ENCODE assay signal across 9 cellular contexts in genomic region chr18:63971320-63972071, GRCh38. TPM values are rescaled to one million over a fixed set of nuclear protein-coding genes. Genes with fewer than 3 reads are reported as not detected.
DNase-seq lines count a peak whose midpoint lies in the region; ATAC-seq and TF ChIP-seq lines count a peak whose summit lies in the region.
"Had no signal": no experiment of that assay in that cellular context is flagged by ENCODE, and none has a peak within 500 bp of the region (broad histone marks: within the 10 kb centered on the region; RNA-seq: fewer than 3 reads in every experiment).

No MANE protein-coding gene starts in this region.

- no peaks in the 10 kb centered on the region for H3K36me3 ChIP-seq in GM23338 (ENCODE audit: insufficient read depth)
- no peaks in the 10 kb centered on the region for H3K36me3 ChIP-seq in sigmoid colon

- peaks cover 36% of the 10 kb centered on the region for H3K27me3 Mint-ChIP-seq in GM23338 (ENCODE audit: insufficient read depth, low read depth, poor library complexity)

- no peaks in the 10 kb centered on the region for H3K9me2 ChIP-seq in GM23338 (ENCODE audit: insufficient read depth)

- TF ChIP-seq EP300 in sigmoid colon (IDR thresholded peaks at IDR 0.05), result no peak

- peaks cover 25% of the 10 kb centered on the region for H3K4me1 Mint-ChIP-seq in GM23338

- H3K9me3 ChIP-seq in sigmoid colon, result no peaks in the 10 kb centered on the region

- H3K4me3 Mint-ChIP-seq in GM23338, result peak overlapping the region; percentile 85

- H3K4me1 ChIP-seq in GM23338 (ENCODE audit: insufficient read depth), result peaks cover 13% of the 10 kb centered on the region
- H3K4me1 ChIP-seq in sigmoid colon, result peaks cover 0 to 12% (median 8%) of the 10 kb centered on the region in 4 donors

- no peaks in the 10 kb centered on the region; the same call in 2 of the 3 replicates for H3K9me3 Mint-ChIP-seq in GM23338

- no peaks in the 10 kb centered on the region for H4K20me1 ChIP-seq in GM23338 (replicated peaks; ENCODE audit: insufficient read depth)

- no peak; the same call in 2 of the 3 replicates for ATAC-seq in GM23338
- ATAC-seq in GM21576 (IDR thresholded peaks at IDR 0.05; ENCODE audit: unreplicated experiment), result no peak

- 0 out of 2 replicates have a peak, but pooled peaks cover 2% of the 10 kb centered on the region for H3F3A ChIP-seq in GM23338 (replicated peaks; ENCODE audit: low read depth)

- H3K4me2 ChIP-seq in GM23338, result peak overlapping the region; percentile 89

- intact Hi-C loops in sigmoid colon (cut with DNase I), result no loop called here

- H3K36me3 Mint-ChIP-seq in GM23338 (ENCODE audit: low read depth), result no peaks in the 10 kb centered on the region; the same call in 2 of the 3 replicates

- H3K27ac ChIP-seq in GM23338 (ENCODE audit: low read depth) (peak overlapping the region; percentile 92), sigmoid colon (peak overlapping the region; percentile 95 to 99 (median 98))

- WGBS in sigmoid colon, 2 donors, result 67 to 75% methylated on average over 13 of the region's 13 CpGs

- H2AFZ ChIP-seq in GM23338, result peak overlapping the region; percentile 83; the same call in 1 of the 2 replicates

- TF ChIP-seq CTCF in GM23338 (conservative IDR thresholded peaks at IDR 0.05; ENCODE audit: low read depth in 2 of 2) (no peak), fibroblast of the aortic adventitia (IDR thresholded peaks at IDR 0.05; ENCODE audit: insufficient read depth, low read length) (no peak), sigmoid colon (IDR thresholded peaks at IDR 0.05) (no peak)

- H3K27me3 ChIP-seq in GM23338 (ENCODE audit: insufficient read depth) (peaks cover 71% of the 10 kb centered on the region), sigmoid colon (no peaks in the 10 kb centered on the region)

- peak overlapping the region; percentile 89 for H3K27ac Mint-ChIP-seq in GM23338

- no peak for TF ChIP-seq POLR2A in sigmoid colon (IDR thresholded peaks at IDR 0.05)

- DNase-seq in GM23338 (ENCODE audit: low spot score), result peak; percentile 60
- DNase-seq in SW480 (ENCODE audit: low spot score), result peak; percentile 23
- no peak for DNase-seq in fibroblast of the aortic adventitia (ENCODE audit: low read depth)
- DNase-seq in sigmoid colon, result no peak
- DNase-seq in NCI-H510A treated with DMSO at 0.1 percent for 48 hours (lab: John Stamatoyannopoulos, UW), result no peak
- no peak for DNase-seq in OCI-M2 (lab: John Stamatoyannopoulos, UW; ENCODE audit: unreplicated experiment)
- no peak for DNase-seq in activated gamma-delta T cell treated with Interleukin-2 at 50 U/mL for 16 hours

- H3K4me3 ChIP-seq in GM23338 (peak overlapping the region; percentile 97), fibroblast of the aortic adventitia (ENCODE audit: low read depth, low read length) (peak overlapping the region; percentile 87), sigmoid colon (peak overlapping the region in 2 of 4 donors; percentile 85 to 97)

- H3K79me2 ChIP-seq in GM23338 (replicated peaks; ENCODE audit: insufficient read depth), result no peaks in the 10 kb centered on the region; the same call in 1 of the 2 replicates

TF ChIP-seq in GM23338, 12 proteins besides CTCF, POLR2A, EP300 and RAD21 (continues in another document):
- TF ChIP-seq CREB1 (CRISPR knock-in tag; IDR thresholded peaks at IDR 0.05; ENCODE audit: low read depth), result no peak
- no peak for TF ChIP-seq ZNF114 (CRISPR knock-in tag; IDR thresholded peaks at IDR 0.05)
- TF ChIP-seq EZH2 (IDR thresholded peaks at IDR 0.05; ENCODE audit: low read depth, unreplicated experiment), result no peak
- TF ChIP-seq EZH2phosphoT487 (IDR thresholded peaks at IDR 0.05; ENCODE audit: unreplicated experiment), result no peak
- no peak for TF ChIP-seq NANOG (IDR thresholded peaks at IDR 0.05; ENCODE audit: borderline replicate concordance)
- no peak for TF ChIP-seq STAT1 (IDR thresholded peaks at IDR 0.05; ENCODE audit: unreplicated experiment)
- TF ChIP-seq ZNF462 (CRISPR knock-in tag; IDR thresholded peaks at IDR 0.05), result no peak

RNA-seq across cellular contexts. Expression of gene SERPINB8, which starts 1.6 kb away (rescaled TPM):
- 0.50 and 2.1 TPM in 2 replicates for total RNA-seq in GM23338 (2014; rRNA removed; shearing (Covaris generic))
- polyA plus RNA-seq in GM23338 (2016; fragmentation: Nextera tagmentation; extraction: Ambion mirVana), result 0.50 and 1.7 TPM in 2 replicates
- 14.8 and 18.9 TPM in 2 replicates for total RNA-seq in fibroblast of the aortic adventitia (ENCODE audit: low replicate concordance)
- total RNA-seq in sigmoid colon, result 1 to 10 TPM; 2.2 to 7.1 (median 5.0) TPM
- polyA plus RNA-seq in sigmoid colon, result 10 to 100 TPM; 13.7 to 21.7 (median 15.6) TPM

RNA-seq across cellular contexts. Expression of gene HMSD, which starts 22.4 kb away (rescaled TPM):
- 0.54 and 2.6 TPM in 2 replicates for total RNA-seq in GM23338 (2014; rRNA removed; shearing (Covaris generic))
- polyA plus RNA-seq in GM23338 (2016; fragmentation: Nextera tagmentation; extraction: Ambion mirVana), result 13.0 and 25.1 TPM in 2 replicates
- 0.09 and 0.90 TPM in 2 replicates for total RNA-seq in fibroblast of the aortic adventitia (ENCODE audit: low replicate concordance)
- total RNA-seq in sigmoid colon, result not detected
- polyA plus RNA-seq in sigmoid colon, result under 1 TPM in 1 of 3 donors, not detected in 2; 0.54 TPM
- total RNA-seq: dermis microvascular lymphatic vessel endothelial cell had no signal

Comparison
In these comparisons a context has a peak if more than half of its experiments do, and no peak if none do; other contexts are left out.
1. DNase-seq: peak in GM23338 (single experiment) and SW480 (single experiment); none in fibroblast of the aortic adventitia (single experiment), sigmoid colon (single experiment), NCI-H510A treated with DMSO at 0.1 percent for 48 hours (single experiment), OCI-M2 (single experiment) and activated gamma-delta T cell treated with Interleukin-2 at 50 U/mL for 16 hours (single experiment).